ENCODE assay signal across 8 cellular contexts in the genomic region with DNA sequence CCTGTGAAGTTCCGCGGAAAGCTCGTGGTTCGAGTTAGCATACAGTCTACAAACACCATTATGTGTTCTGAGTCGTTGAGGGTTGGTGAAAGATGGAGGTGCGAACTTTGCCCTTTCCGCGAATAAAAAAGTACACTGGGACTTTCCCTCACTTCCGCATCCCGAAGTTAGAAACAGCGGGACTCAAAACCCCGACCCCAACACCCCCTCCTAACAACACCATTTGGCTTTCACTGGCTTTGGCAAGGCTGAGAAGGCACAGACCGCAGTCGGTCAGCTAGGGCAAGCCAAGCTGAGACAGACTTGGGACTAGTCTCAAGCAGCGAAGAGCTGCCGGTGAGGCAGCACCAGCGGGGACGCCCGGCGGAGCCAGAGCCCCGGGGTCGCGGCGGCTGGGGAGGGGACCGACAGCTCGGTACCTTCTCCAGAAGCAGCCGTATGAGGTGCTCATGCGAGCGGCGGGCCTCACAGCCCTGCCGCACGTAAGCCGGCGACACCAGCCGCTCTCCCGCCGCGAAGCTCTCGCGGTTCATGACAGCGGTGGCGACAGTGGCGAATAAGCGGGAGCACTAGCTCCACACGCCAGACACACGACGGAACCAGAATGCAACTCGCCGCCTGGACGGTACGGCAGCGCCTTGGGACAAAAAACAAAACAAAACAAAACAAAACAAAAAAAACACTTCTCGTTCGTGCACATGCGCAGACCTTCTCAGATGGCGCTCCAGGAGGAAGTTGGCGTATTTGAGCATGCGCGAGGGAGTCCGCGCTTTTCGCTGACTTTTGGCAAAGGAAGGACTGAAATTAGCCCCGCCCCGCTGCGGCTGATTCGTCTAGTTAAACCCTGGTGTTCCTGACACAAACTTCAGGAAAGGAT. TPM values are rescaled to one million over a fixed set of nuclear protein-coding genes. Genes with fewer than 3 reads are reported as not detected.
A peak's percentile ranks its signal among the peaks of the same experiment; 100 is the strongest.
DNase-seq lines count a peak whose midpoint lies in the region; ATAC-seq, FAIRE-seq and TF ChIP-seq lines count a peak whose summit lies in the region.

SEPSECS (minus strand) TSS at position 613 of the 877 bp plus-strand sequence; CDS start at position 533, 80 bp downstream.

- peaks cover 0 to 2% (median 0%) of the 10 kb centered on the region in 4 donors for H3K36me3 ChIP-seq in sigmoid colon

- H3K27ac ChIP-seq in 22Rv1 (peak within 1 kb of the TSS; percentile 99), sigmoid colon (peak within 1 kb of the TSS; percentile 91 to 98 (median 97))

- H3K9me3 ChIP-seq in sigmoid colon = no peaks in the 10 kb centered on the region

- ATAC-seq in GM18520 (IDR thresholded peaks at IDR 0.05; ENCODE audit: unreplicated experiment) (peak; percentile 86), HG03064 (IDR thresholded peaks at IDR 0.05; ENCODE audit: low read depth, unreplicated experiment) (peak; percentile 87)

- peak in 1 of 2 donors; percentile 79 for TF ChIP-seq POLR2A in sigmoid colon (IDR thresholded peaks at IDR 0.05)

- H3K36me3 Mint-ChIP-seq in brain = peaks cover 6% of the 10 kb centered on the region

- peaks cover 53% of the 10 kb centered on the region for H3K4me1 Mint-ChIP-seq in brain

- H3K27me3 Mint-ChIP-seq in brain = no peaks in the 10 kb centered on the region

- peak within 1 kb of the TSS; percentile 91 to 99 (median 94) for H3K27ac Mint-ChIP-seq in brain

- peak within 1 kb of the TSS; percentile 72 to 91 (median 86) for H3K4me3 ChIP-seq in sigmoid colon

- no peak for TF ChIP-seq EP300 in sigmoid colon (IDR thresholded peaks at IDR 0.05)

- no peak for TF ChIP-seq CTCF in 22Rv1 (IDR thresholded peaks at IDR 0.05)
- no peak for TF ChIP-seq CTCF in brain (conservative IDR thresholded peaks at IDR 0.05)
- TF ChIP-seq CTCF in sigmoid colon (IDR thresholded peaks at IDR 0.05) = no peak

- FAIRE-seq in TTC549 (lab: Jason Lieb, UNC) = peak; percentile 90

- intact Hi-C loops in sigmoid colon (cut with DNase I) = loop anchor here (2.0 to 5.0 kb wide), 5 partner anchors 75 to 248 kb away; partner anchors contain the start of genes CCDC149, LGI2, PI4K2B and ZCCHC4

- H3K27me3 ChIP-seq in sigmoid colon = no peaks in the 10 kb centered on the region

- H3K4me3 Mint-ChIP-seq in brain = peak within 1 kb of the TSS; percentile 91 to 99 (median 94)

- H3K9me3 Mint-ChIP-seq in brain = peaks cover 0 to 5% (median 0%) of the 10 kb centered on the region in 5 experiments

- DNase-seq in NCI-H2107 treated with DMSO at 0.1 percent for 48 hours (lab: John Stamatoyannopoulos, UW; ENCODE audit: unreplicated experiment) (peak; percentile 94), iPS DF 4.7 (ENCODE audit: extremely low read depth, low spot score) (peak; percentile 69), sigmoid colon (peak; percentile 99)

- 1% methylated on average over 66 of the region's 66 CpGs for WGBS in sigmoid colon, 2 donors

- H3K4me1 ChIP-seq in sigmoid colon = peaks cover 0 to 23% (median 16%) of the 10 kb centered on the region in 4 donors

RNA-seq across cellular contexts. Expression of gene SEPSECS, which starts in this region (rescaled TPM):
- polyA plus RNA-seq in brain (ENCODE audit: insufficient read depth, low read depth, low replicate concordance) (2.8 TPM), sigmoid colon (10 to 100 TPM in 1 of 3 donors, 1 to 10 TPM in 2; 4.5 to 11.1 (median 5.4) TPM)
- total RNA-seq in sigmoid colon = 10 to 100 TPM in 1 of 4 donors, 1 to 10 TPM in 3; 7.9 to 10.0 (median 8.6) TPM

Comparison
In these comparisons a context has a peak if more than half of its experiments do, and no peak if none do; other contexts are left out.
1. Peak in every context shown above with its lines: DNase-seq, ATAC-seq, H3K4me3 ChIP-seq and H3K27ac ChIP-seq.